ENCODE assay signal across 8 cellular contexts in genomic region chr17:42577532-42578281, GRCh38. TPM values are rescaled to one million over a fixed set of nuclear protein-coding genes. Genes with fewer than 3 reads are reported as not detected.
DNase-seq lines count a peak whose midpoint lies in the region; ATAC-seq and TF ChIP-seq lines count a peak whose summit lies in the region.

A gene with protein sequence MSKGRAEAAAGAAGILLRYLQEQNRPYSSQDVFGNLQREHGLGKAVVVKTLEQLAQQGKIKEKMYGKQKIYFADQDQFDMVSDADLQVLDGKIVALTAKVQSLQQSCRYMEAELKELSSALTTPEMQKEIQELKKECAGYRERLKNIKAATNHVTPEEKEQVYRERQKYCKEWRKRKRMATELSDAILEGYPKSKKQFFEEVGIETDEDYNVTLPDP (minus strand): TSS chr17:42577729. CDS start chr17:42577686, 43 bp downstream.

- peak within 1 kb of the TSS; percentile 94 for H3K4me3 ChIP-seq in ACC112 (ENCODE audit: low read depth, low read length)
- peak within 1 kb of the TSS; percentile 92 for H3K4me3 ChIP-seq in brain microvascular endothelial cell (ENCODE audit: low read depth, low read length)
- H3K4me3 ChIP-seq in iPS DF 6.9 (ENCODE audit: low read length), result peak within 1 kb of the TSS; percentile 93
- H3K4me3 ChIP-seq in gastrocnemius medialis, result peak within 1 kb of the TSS; percentile 61 to 94 (median 86)

- H3K79me2 ChIP-seq in ACC112 (ENCODE audit: control insufficient read depth, insufficient read depth, low read length, unreplicated experiment), result peaks cover 39% of the 10 kb centered on the region

- H3K4me1 ChIP-seq in ACC112 (ENCODE audit: control insufficient read depth, insufficient read depth, low read length, unreplicated experiment) (peaks cover 18% of the 10 kb centered on the region), iPS DF 6.9 (ENCODE audit: control insufficient read depth, insufficient read depth, low read length) (no peaks in the 10 kb centered on the region), gastrocnemius medialis (peaks cover 12 to 18% of the 10 kb centered on the region in 2 donors)

- H3K36me3 ChIP-seq in ACC112 (ENCODE audit: insufficient read depth, low read length) (peaks cover 22% of the 10 kb centered on the region), brain microvascular endothelial cell (replicated peaks) (peaks cover 35% of the 10 kb centered on the region), iPS DF 6.9 (ENCODE audit: control insufficient read depth, insufficient read depth, low read length) (peaks cover 23% of the 10 kb centered on the region), gastrocnemius medialis (peaks cover 2 to 57% of the 10 kb centered on the region in 2 donors)

- in situ Hi-C loops in brain microvascular endothelial cell (cut with HindIII; ENCODE audit: low pct_ligation_motif_present, low sequenced_read_pairs) (no loop called here), gastrocnemius medialis (cut with MboI; ENCODE audit: low sequenced_read_pairs in 4 of 4) (loop anchor here in 3 of 4 donors (5.0 to 25.0 kb wide), 3 partner anchors 105 to 185 kb away; partner anchors contain the start of genes CCR10 (in 3 of the 3), CNTNAP1 (in 3 of the 3), PLEKHH3 (in 2 of the 3) and RAMP2 (in 1 of the 3))

- WGBS in iPS DF 6.9 (ENCODE audit: insufficient coverage, insufficient read length), result no CpG with 5 or more reads among the region's 52 CpGs

- H3K27me3 ChIP-seq in ACC112 (ENCODE audit: insufficient read depth, low read length), result no peaks in the 10 kb centered on the region
- no peaks in the 10 kb centered on the region for H3K27me3 ChIP-seq in brain microvascular endothelial cell (replicated peaks)
- no peaks in the 10 kb centered on the region for H3K27me3 ChIP-seq in iPS DF 6.9 (ENCODE audit: control insufficient read depth, insufficient read depth, low read length)
- H3K27me3 ChIP-seq in gastrocnemius medialis, result no peaks in the 10 kb centered on the region

- ATAC-seq in GM18858 (IDR thresholded peaks at IDR 0.05; ENCODE audit: unreplicated experiment) (peak; percentile 61), HG03095 (IDR thresholded peaks at IDR 0.05; ENCODE audit: unreplicated experiment) (peak; percentile 56), gastrocnemius medialis (peak; percentile 95 to 96)

- peak; percentile 62 to 65 for TF ChIP-seq POLR2A in gastrocnemius medialis (IDR thresholded peaks at IDR 0.05)

- H3K9me3 ChIP-seq in iPS DF 6.9 (ENCODE audit: control insufficient read depth, insufficient read depth, low read length), result no peaks in the 10 kb centered on the region
- H3K9me3 ChIP-seq in gastrocnemius medialis, result no peaks in the 10 kb centered on the region

- no peak within 1 kb of the TSS for H2AFZ ChIP-seq in ACC112 (ENCODE audit: low read length, unreplicated experiment)

- intact Hi-C loops in gastrocnemius medialis (cut with DNase I; ENCODE audit: low total_unique reads), result loop anchor here (1.0 to 5.0 kb wide), 6 partner anchors 10 to 245 kb away; partner anchors contain the start of genes BECN1, EZH1, MLX and RETREG3

- DNase-seq in NCI-H2171 (lab: John Stamatoyannopoulos, UW), result peak; percentile 88
- peak; percentile 94 for DNase-seq in UCSD-AML1 (lab: John Stamatoyannopoulos, UW; ENCODE audit: unreplicated experiment)
- DNase-seq in brain microvascular endothelial cell, result peak; percentile 92
- DNase-seq in iPS DF 6.9 (ENCODE audit: low read depth, low spot score), result peak; percentile 86
- peak; percentile 94 for DNase-seq in gastrocnemius medialis

- H3K27ac ChIP-seq in ACC112 (ENCODE audit: low read depth, low read length), result peak within 1 kb of the TSS; percentile 74
- H3K27ac ChIP-seq in brain microvascular endothelial cell, result peak within 1 kb of the TSS; percentile 48
- H3K27ac ChIP-seq in iPS DF 6.9 (ENCODE audit: low read length), result no peak within 1 kb of the TSS
- peak within 1 kb of the TSS; percentile 83 to 98 (median 91) for H3K27ac ChIP-seq in gastrocnemius medialis

- TF ChIP-seq CTCF in brain microvascular endothelial cell (IDR thresholded peaks at IDR 0.05; ENCODE audit: low read depth, low read length, missing control alignments), result peak; percentile 62
- peak in 2 of 5 experiments; percentile 23 to 30 for TF ChIP-seq CTCF in gastrocnemius medialis (IDR thresholded peaks at IDR 0.05 in 4 of 5, conservative IDR thresholded peaks at IDR 0.05 in 1 of 5)

RNA-seq across cellular contexts. Expression of the gene that starts here (rescaled TPM):
- total RNA-seq in gastrocnemius medialis, result 1 to 10 TPM in 2 of 4 donors, under 1 TPM in 2; 0.46 to 2.7 (median 1.4) TPM
